13 cellular contexts compared by ENCODE assay signal in genomic region chr2:19574788-19575260, GRCh38.
A peak's percentile ranks its signal among the peaks of the same experiment; 100 is the strongest.
DNase-seq lines count a peak whose midpoint lies in the region; ATAC-seq, FAIRE-seq and TF ChIP-seq lines count a peak whose summit lies in the region.
"Had no signal": no experiment of that assay in that cellular context is flagged by ENCODE, and none has a peak within 500 bp of the region (broad histone marks: within the 10 kb centered on the region; RNA-seq: fewer than 3 reads in every experiment).

No MANE protein-coding gene starts in this region.

- peak; percentile 89 for FAIRE-seq in urothelium cell line (lab: Jason Lieb, UNC)
- FAIRE-seq: GM12878 had no signal

- no peak for TF ChIP-seq CTCF in brain microvascular endothelial cell (IDR thresholded peaks at IDR 0.05; ENCODE audit: low read depth, low read length, missing control alignments)

- peaks cover 10% of the 10 kb centered on the region for H3K27me3 Mint-ChIP-seq in activated T-helper 1 cell treated with anti-CD3 and anti-CD28 coated beads, Interleukin-12 subunit alpha, Interleukin-12 subunit beta, Interleukin-2, Interleukin-4 antibody, amounts not matched to agents 30 ng/mL and 10 ng/mL and 1 ng/mL, durations not matched to agents 14 hours and 24 hours and 36 hours (ENCODE audit: insufficient read depth)

- H3K4me3 Mint-ChIP-seq in activated T-helper 1 cell treated with anti-CD3 and anti-CD28 coated beads, Interleukin-12 subunit alpha, Interleukin-12 subunit beta, Interleukin-2, Interleukin-4 antibody, amounts not matched to agents 30 ng/mL and 10 ng/mL and 1 ng/mL, durations not matched to agents 14 hours and 24 hours and 36 hours = no peak overlapping the region
- H3K4me3 Mint-ChIP-seq: effector memory CD8-positive, alpha-beta T cell had no signal

- no peaks in the 10 kb centered on the region for H3K27me3 ChIP-seq in brain microvascular endothelial cell (replicated peaks)

- H3K36me3 ChIP-seq in brain microvascular endothelial cell (replicated peaks) = no peaks in the 10 kb centered on the region
- H3K36me3 ChIP-seq: HAP-1 had no signal

- DNase-seq in NCI-H748 (lab: John Stamatoyannopoulos, UW; ENCODE audit: unreplicated experiment) (peak; percentile 39), NCI-H748 treated with DMSO at 0.1 percent for 48 hours (lab: John Stamatoyannopoulos, UW) (no peak), brain microvascular endothelial cell (peak; percentile 47), kidney glomerular epithelial cell (lab: John Stamatoyannopoulos, UW) (peak; percentile 6), urothelium cell line (ENCODE audit: low spot score) (peak; percentile 60), NAMALWA (ENCODE audit: low spot score) (no peak)
- no peak for DNase-seq in activated T-helper 1 cell treated with anti-CD3 and anti-CD28 coated beads, Interleukin-12 subunit alpha, Interleukin-12 subunit beta, Interleukin-2, Interleukin-4 antibody, amounts not matched to agents 30 ng/mL and 10 ng/mL and 1 ng/mL, durations not matched to agents 14 hours and 24 hours and 36 hours (ENCODE audit: low spot score)
- DNase-seq: activated CD8-positive, alpha-beta memory T cell treated with anti-CD3 and anti-CD28 coated beads, Interleukin-2, amount 50 U/mL, for 48 hours; effector memory CD8-positive, alpha-beta T cell; SW 1271 had no signal

- H3K9me3 Mint-ChIP-seq in activated T-helper 1 cell treated with anti-CD3 and anti-CD28 coated beads, Interleukin-12 subunit alpha, Interleukin-12 subunit beta, Interleukin-2, Interleukin-4 antibody, amounts not matched to agents 30 ng/mL and 10 ng/mL and 1 ng/mL, durations not matched to agents 14 hours and 24 hours and 36 hours = no peaks in the 10 kb centered on the region

- no peak for ATAC-seq in HG02852 (IDR thresholded peaks at IDR 0.05; ENCODE audit: unreplicated experiment)
- ATAC-seq: effector memory CD8-positive, alpha-beta T cell; GM12878 had no signal

- H3K4me1 Mint-ChIP-seq in activated T-helper 1 cell treated with anti-CD3 and anti-CD28 coated beads, Interleukin-12 subunit alpha, Interleukin-12 subunit beta, Interleukin-2, Interleukin-4 antibody, amounts not matched to agents 30 ng/mL and 10 ng/mL and 1 ng/mL, durations not matched to agents 14 hours and 24 hours and 36 hours (ENCODE audit: low read depth) = no peaks in the 10 kb centered on the region

- no peak overlapping the region for H3K27ac ChIP-seq in brain microvascular endothelial cell

- H3K27ac Mint-ChIP-seq in activated T-helper 1 cell treated with anti-CD3 and anti-CD28 coated beads, Interleukin-12 subunit alpha, Interleukin-12 subunit beta, Interleukin-2, Interleukin-4 antibody, amounts not matched to agents 30 ng/mL and 10 ng/mL and 1 ng/mL, durations not matched to agents 14 hours and 24 hours and 36 hours = no peak overlapping the region
- H3K27ac Mint-ChIP-seq: effector memory CD8-positive, alpha-beta T cell had no signal

- intact Hi-C loops in activated T-helper 1 cell treated with anti-CD3 and anti-CD28 coated beads, Interleukin-12 subunit alpha, Interleukin-12 subunit beta, Interleukin-2, Interleukin-4 antibody, amounts not matched to agents 30 ng/mL and 10 ng/mL and 1 ng/mL, durations not matched to agents 14 hours and 24 hours and 36 hours (cut with micrococcal nuclease) = no loop called here

- no peaks in the 10 kb centered on the region for H3K36me3 Mint-ChIP-seq in activated T-helper 1 cell treated with anti-CD3 and anti-CD28 coated beads, Interleukin-12 subunit alpha, Interleukin-12 subunit beta, Interleukin-2, Interleukin-4 antibody, amounts not matched to agents 30 ng/mL and 10 ng/mL and 1 ng/mL, durations not matched to agents 14 hours and 24 hours and 36 hours (ENCODE audit: low read depth)

- no peak overlapping the region for H3K4me3 ChIP-seq in brain microvascular endothelial cell (ENCODE audit: low read depth, low read length)
- H3K4me3 ChIP-seq: GM12878, HAP-1 had no signal

- in situ Hi-C loops in brain microvascular endothelial cell (cut with HindIII; ENCODE audit: low pct_ligation_motif_present, low sequenced_read_pairs) = no loop called here

Comparison
In these comparisons a context has a peak if more than half of its experiments do, and no peak if none do; other contexts are left out.
1. DNase-seq: peak in NCI-H748 (single experiment), brain microvascular endothelial cell (single experiment), kidney glomerular epithelial cell (single experiment) and urothelium cell line (single experiment); none in NCI-H748 treated with DMSO at 0.1 percent for 48 hours (single experiment), activated T-helper 1 cell treated with anti-CD3 and anti-CD28 coated beads, Interleukin-12 subunit alpha, Interleukin-12 subunit beta, Interleukin-2, Interleukin-4 antibody, amounts not matched to agents 30 ng/mL and 10 ng/mL and 1 ng/mL, durations not matched to agents 14 hours and 24 hours and 36 hours (single experiment) and NAMALWA (single experiment).